2 cellular contexts compared by ENCODE assay signal in the genomic region with DNA sequence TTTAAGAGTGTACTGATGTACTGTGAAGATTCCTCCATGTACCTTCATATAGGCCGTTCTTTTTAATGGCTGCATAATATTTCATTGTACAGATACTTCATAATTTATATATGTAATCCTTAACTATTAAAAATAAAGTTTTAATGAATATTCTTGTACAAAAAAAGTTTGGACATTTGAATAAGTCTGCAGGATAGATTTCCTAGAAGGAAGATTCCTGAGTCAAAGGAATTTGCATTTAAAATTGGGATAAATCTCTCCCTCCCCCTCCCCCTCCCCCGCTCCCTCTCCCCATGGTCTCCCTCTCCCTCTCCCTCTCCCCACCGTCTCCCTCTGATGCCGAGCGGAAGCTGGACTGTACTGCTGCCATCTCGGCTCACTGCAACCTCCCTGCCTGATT.
A peak's percentile ranks its signal among the peaks of the same experiment; 100 is the strongest.
TF ChIP-seq lines count a peak whose summit lies in the region.

No MANE protein-coding gene starts in this region.

TF ChIP-seq in HepG2, 621 proteins besides CTCF, POLR2A, EP300 and RAD21:
- TF ChIP-seq HNRNPK (IDR thresholded peaks at IDR 0.05; ENCODE audit: low read depth, low read length, poor library complexity, severe bottlenecking) (peak; percentile 86), MTF1 (CRISPR knock-in tag; IDR thresholded peaks at IDR 0.05) (no peak)

TF ChIP-seq in K562, 482 proteins besides CTCF, POLR2A, EP300 and RAD21:
- TF ChIP-seq NR2C1 (IDR thresholded peaks at IDR 0.05) (no peak), NR2C1 (tag; IDR thresholded peaks at IDR 0.05) (no peak), HNRNPK (IDR thresholded peaks at IDR 0.05; ENCODE audit: low read depth, low read length, poor library complexity, severe bottlenecking) (peak; percentile 66), U2AF2 (optimal IDR thresholded peaks at IDR 0.05; ENCODE audit: low read depth, low read length) (no peak), ZNF23 (CRISPR knock-in tag; IDR thresholded peaks at IDR 0.05) (no peak), ZNF395 (CRISPR knock-in tag; IDR thresholded peaks at IDR 0.05) (no peak), ZNF274 (IDR thresholded peaks at IDR 0.05; ENCODE audit: borderline replicate concordance, low read depth, low read length) (no peak)
- TF ChIP-seq, protein P1, sequence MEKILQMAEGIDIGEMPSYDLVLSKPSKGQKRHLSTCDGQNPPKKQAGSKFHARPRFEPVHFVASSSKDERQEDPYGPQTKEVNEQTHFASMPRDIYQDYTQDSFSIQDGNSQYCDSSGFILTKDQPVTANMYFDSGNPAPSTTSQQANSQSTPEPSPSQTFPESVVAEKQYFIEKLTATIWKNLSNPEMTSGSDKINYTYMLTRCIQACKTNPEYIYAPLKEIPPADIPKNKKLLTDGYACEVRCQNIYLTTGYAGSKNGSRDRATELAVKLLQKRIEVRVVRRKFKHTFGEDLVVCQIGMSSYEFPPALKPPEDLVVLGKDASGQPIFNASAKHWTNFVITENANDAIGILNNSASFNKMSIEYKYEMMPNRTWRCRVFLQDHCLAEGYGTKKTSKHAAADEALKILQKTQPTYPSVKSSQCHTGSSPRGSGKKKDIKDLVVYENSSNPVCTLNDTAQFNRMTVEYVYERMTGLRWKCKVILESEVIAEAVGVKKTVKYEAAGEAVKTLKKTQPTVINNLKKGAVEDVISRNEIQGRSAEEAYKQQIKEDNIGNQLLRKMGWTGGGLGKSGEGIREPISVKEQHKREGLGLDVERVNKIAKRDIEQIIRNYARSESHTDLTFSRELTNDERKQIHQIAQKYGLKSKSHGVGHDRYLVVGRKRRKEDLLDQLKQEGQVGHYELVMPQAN (IDR thresholded peaks at IDR 0.05; ENCODE audit: borderline replicate concordance) = no peak
TF ChIP-seq in K562: peak in this region for 1.
